ENCODE assay signal across 1 cellular context in the genomic region with DNA sequence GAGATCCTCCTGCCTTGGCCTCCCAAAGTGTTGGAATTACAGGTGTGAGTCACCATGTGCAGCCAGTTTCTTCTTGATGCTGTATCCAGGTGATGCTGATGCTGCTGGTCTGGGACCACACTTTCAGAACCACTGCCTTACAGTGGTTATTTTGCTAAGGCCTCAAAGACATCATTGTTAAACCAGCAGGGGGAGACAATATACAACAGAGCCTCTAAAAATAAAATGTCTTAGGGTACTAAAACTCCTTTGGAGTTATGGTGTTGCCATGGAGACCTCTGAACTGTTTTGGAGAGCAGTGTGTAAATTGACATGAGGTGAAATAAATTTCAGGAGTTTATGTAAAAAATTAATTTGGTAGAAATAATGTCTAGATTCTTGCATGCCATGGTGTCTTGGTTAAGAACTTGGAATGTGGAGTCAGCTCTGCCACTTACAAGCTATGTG.
A peak's percentile ranks its signal among the peaks of the same experiment; 100 is the strongest.
TF ChIP-seq lines count a peak whose summit lies in the region.

No MANE protein-coding gene starts in this region.

TF ChIP-seq in HepG2, 621 proteins besides CTCF, POLR2A, EP300 and RAD21 (continued from another document):
- TF ChIP-seq ARID5B (CRISPR knock-in tag; IDR thresholded peaks at IDR 0.05) (0 out of 2 replicates have a peak, but pooled peaks have one; percentile 11), ZBTB7B (CRISPR knock-in tag; IDR thresholded peaks at IDR 0.05) (no peak), SAP130 (CRISPR knock-in tag; IDR thresholded peaks at IDR 0.05; ENCODE audit: low read depth) (peak; percentile 30; the same call in 1 of the 2 replicates), KMT2A (CRISPR knock-in tag; IDR thresholded peaks at IDR 0.05) (no peak), SMC3 (IDR thresholded peaks at IDR 0.05; ENCODE audit: low read length) (peak; percentile 88), STAG1 (CRISPR knock-in tag; IDR thresholded peaks at IDR 0.05) (peak; percentile 80), ZNF672 (CRISPR knock-in tag; IDR thresholded peaks at IDR 0.05) (no peak), HNF4A (CRISPR knock-in tag; IDR thresholded peaks at IDR 0.05) (no peak), ZNF652 (CRISPR knock-in tag; IDR thresholded peaks at IDR 0.05; ENCODE audit: borderline replicate concordance, low read depth) (no peak), NFE2 (CRISPR knock-in tag; IDR thresholded peaks at IDR 0.05) (no peak)
TF ChIP-seq in HepG2: peak in this region for 8.
